In genomic region chrX:17738737-17739535, GRCh38 we compare ENCODE assay signal across 9 cellular contexts. TPM values are rescaled to one million over a fixed set of nuclear protein-coding genes. Genes with fewer than 3 reads are reported as not detected.
DNase-seq lines count a peak whose midpoint lies in the region; ATAC-seq and TF ChIP-seq lines count a peak whose summit lies in the region.
"Had no signal": no experiment of that assay in that cellular context is flagged by ENCODE, and none has a peak within 500 bp of the region (broad histone marks: within the 10 kb centered on the region; RNA-seq: fewer than 3 reads in every experiment).

No MANE protein-coding gene starts in this region.

- H3K36me3 ChIP-seq in heart right ventricle (no peaks in the 10 kb centered on the region), body of pancreas (replicated peaks in 1 of 2; ENCODE audit: insufficient read depth in 1 of 2, low read depth in 2 of 2) (no peaks in the 10 kb centered on the region), mesodermal cell (ENCODE audit: control insufficient read depth, insufficient read depth, low read length) (no peaks in the 10 kb centered on the region), uterus (no peaks in the 10 kb centered on the region)

- H3K9me3 ChIP-seq in heart right ventricle, result no peaks in the 10 kb centered on the region
- H3K9me3 ChIP-seq in body of pancreas, result no peaks in the 10 kb centered on the region
- no peaks in the 10 kb centered on the region for H3K9me3 ChIP-seq in mesodermal cell (ENCODE audit: control insufficient read depth, low read length)
- H3K9me3 ChIP-seq in uterus, result no peaks in the 10 kb centered on the region

- no peak for TF ChIP-seq CTCF in heart right ventricle (IDR thresholded peaks at IDR 0.05)
- no peak for TF ChIP-seq CTCF in body of pancreas (IDR thresholded peaks at IDR 0.05)
- TF ChIP-seq CTCF in uterus (IDR thresholded peaks at IDR 0.05), result no peak

- 50 to 62% methylated on average over 6 of the region's 6 CpGs for WGBS in heart right ventricle, 2 donors
- WGBS in body of pancreas, 2 donors, result 20 to 23% methylated on average over 6 of the region's 6 CpGs
- whole genome bisulfite sequencing in mesodermal cell (ENCODE audit: insufficient coverage in 2 of 2), 2 experiments, result 74 to 92% methylated on average over 3 to 5 of the region's 6 CpGs

- DNase-seq in heart right ventricle (no peak), cardiac septum (ENCODE audit: low spot score) (no peak), body of pancreas (no peak), uterus (no peak), NCI-H2171 (lab: John Stamatoyannopoulos, UW) (no peak), head of caudate nucleus (no peak), NCI-H69 (lab: John Stamatoyannopoulos, UW) (no peak)
- DNase-seq: GF-D8 had no signal

- peak overlapping the region in 5 of 10 donors; percentile 86 to 91 (median 91) for H3K27ac ChIP-seq in heart right ventricle
- peak overlapping the region in 3 of 4 donors; percentile 81 to 94 (median 90) for H3K27ac ChIP-seq in body of pancreas
- H3K27ac ChIP-seq in mesodermal cell (ENCODE audit: low read depth, low read length, severe bottlenecking), result no peak overlapping the region
- H3K27ac ChIP-seq in uterus, result peak overlapping the region; percentile 87 to 89

- H3K4me1 ChIP-seq in heart right ventricle, result peaks cover 0 to 13% (median 7%) of the 10 kb centered on the region in 9 donors
- H3K4me1 ChIP-seq in body of pancreas, result peaks cover 4% of the 10 kb centered on the region
- no peaks in the 10 kb centered on the region for H3K4me1 ChIP-seq in mesodermal cell (ENCODE audit: control insufficient read depth, insufficient read depth, low read length, poor library complexity, severe bottlenecking)
- no peaks in the 10 kb centered on the region for H3K4me1 ChIP-seq in uterus

- TF ChIP-seq POLR2A in body of pancreas (IDR thresholded peaks at IDR 0.05) (no peak), uterus (IDR thresholded peaks at IDR 0.05) (no peak)

- H3K27me3 ChIP-seq in heart right ventricle, result peaks cover 0 to 63% (median 0%) of the 10 kb centered on the region in 7 donors
- H3K27me3 ChIP-seq in body of pancreas, result no peaks in the 10 kb centered on the region
- no peaks in the 10 kb centered on the region for H3K27me3 ChIP-seq in uterus

- ATAC-seq in heart right ventricle (no peak), body of pancreas (no peak)

- intact Hi-C loops in heart right ventricle (cut with DNase I), result no loop called here
- intact Hi-C loops in cardiac septum (cut with DNase I), result no loop called here
- intact Hi-C loops in body of pancreas (cut with DNase I), result no loop called here
- intact Hi-C loops in uterus (cut with DNase I; ENCODE audit: low total_unique reads), result no loop called here
- intact Hi-C loops in head of caudate nucleus (cut with DNase I), result no loop called here

- H3K4me3 ChIP-seq in heart right ventricle (peak overlapping the region; percentile 50 to 78 (median 68)), body of pancreas (peak overlapping the region in 1 of 2 donors; percentile 15), mesodermal cell (ENCODE audit: extremely low read depth, insufficient read depth, low read length, poor library complexity, severe bottlenecking) (peak overlapping the region; percentile 52), uterus (peak overlapping the region; percentile 48 to 57)

RNA-seq across cellular contexts. Expression of gene SCML1, which starts 1.6 kb away (rescaled TPM):
- 1 to 10 TPM; 4.9 to 9.5 (median 5.7) TPM for total RNA-seq in heart right ventricle
- 10 to 100 TPM in 1 of 2 donors, 1 to 10 TPM in 1; 6.5 to 35.8 TPM for polyA plus RNA-seq in heart right ventricle
- 8.2 TPM for total RNA-seq in cardiac septum
- 10 to 100 TPM in 1 of 2 donors, 1 to 10 TPM in 1; 9.3 to 11.2 TPM for total RNA-seq in body of pancreas
- polyA plus RNA-seq in mesodermal cell (2013, experiment 1 of 2), result 14.6 TPM
- polyA plus RNA-seq in mesodermal cell (2013, experiment 2 of 2), result 12.8 TPM
- total RNA-seq in uterus, result 10 to 100 TPM; 14.1 to 40.2 (median 21.7) TPM
